ENCODE assay signal across 16 cellular contexts in the genomic region with DNA sequence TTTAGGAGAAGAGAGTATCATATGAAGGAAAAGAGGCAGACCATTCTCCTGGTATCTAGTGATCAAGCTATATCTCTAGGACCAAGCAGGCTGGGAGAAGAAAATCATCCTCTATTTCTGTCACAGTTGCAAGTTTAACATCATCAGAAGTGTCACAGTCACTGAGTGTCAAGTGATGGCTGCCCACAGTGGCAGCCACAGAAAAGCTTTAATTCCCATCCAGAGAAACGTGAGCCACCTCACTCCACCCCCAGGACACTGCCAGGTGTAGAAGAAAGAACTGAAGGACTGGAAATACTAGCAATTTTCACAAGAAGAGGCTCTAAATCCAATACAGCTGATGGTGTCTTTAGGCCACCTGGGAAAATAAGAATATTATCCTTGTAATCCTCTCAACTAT.
DNase-seq lines count a peak whose midpoint lies in the region; ATAC-seq and TF ChIP-seq lines count a peak whose summit lies in the region.
"Had no signal": no experiment of that assay in that cellular context is flagged by ENCODE, and none has a peak within 500 bp of the region (broad histone marks: within the 10 kb centered on the region; RNA-seq: fewer than 3 reads in every experiment).

No MANE protein-coding gene starts in this region.

- TF ChIP-seq POLR2A in GM18505 (IDR thresholded peaks at IDR 0.05; ENCODE audit: borderline replicate concordance, extremely low read depth, insufficient read depth, insufficient read length) = no peak

- intact Hi-C loops in psoas muscle (cut with DNase I) = no loop called here

- WGBS in psoas muscle, 3 donors = 29 to 45% (median 35%) methylated on average over 1 of the region's 1 CpG

- H3K27me3 ChIP-seq in WERI-Rb-1 (ENCODE audit: insufficient read depth, low read depth, severe bottlenecking) (no peaks in the 10 kb centered on the region), psoas muscle (ENCODE audit: insufficient read depth in 3 of 3, low read length in 2 of 3) (no peaks in the 10 kb centered on the region)
- H3K27me3 ChIP-seq: Peyer's patch had no signal

- ATAC-seq in psoas muscle = peak in 3 of 4 donors; percentile 44 to 74 (median 47)
- ATAC-seq in GM18505 (IDR thresholded peaks at IDR 0.05; ENCODE audit: unreplicated experiment) = no peak
- ATAC-seq: A549 had no signal

- H3K27ac ChIP-seq in WERI-Rb-1 = no peak overlapping the region
- no peak overlapping the region for H3K27ac ChIP-seq in psoas muscle
- H3K27ac ChIP-seq: KMS-11, Peyer's patch had no signal

- H3K9me3 ChIP-seq in WERI-Rb-1 (ENCODE audit: severe bottlenecking) (no peaks in the 10 kb centered on the region), psoas muscle (no peaks in the 10 kb centered on the region)
- H3K9me3 ChIP-seq: A549, Peyer's patch had no signal

- TF ChIP-seq CTCF in WERI-Rb-1 (IDR thresholded peaks at IDR 0.05; ENCODE audit: low read depth, low read length) (no peak), psoas muscle (IDR thresholded peaks at IDR 0.05) (no peak)

- H3K4me3 ChIP-seq in WERI-Rb-1 (ENCODE audit: low read depth, low read length) (no peak overlapping the region), psoas muscle (no peak overlapping the region)
- H3K4me3 ChIP-seq: A549, Peyer's patch had no signal

- H3K36me3 ChIP-seq in WERI-Rb-1 (no peaks in the 10 kb centered on the region), psoas muscle (ENCODE audit: insufficient read depth in 1 of 2, low read depth in 1 of 2) (no peaks in the 10 kb centered on the region)
- H3K36me3 ChIP-seq: Peyer's patch had no signal

- DNase-seq in DMS79 (lab: John Stamatoyannopoulos, UW) (peak; percentile 54), NCI-H187 treated with DMSO at 0.1 percent for 48 hours (lab: John Stamatoyannopoulos, UW) (peak; percentile 62), WERI-Rb-1 (peak; percentile 53), psoas muscle (no peak), medulla oblongata (ENCODE audit: extremely low spot score) (no peak), DMS153 (lab: John Stamatoyannopoulos, UW) (no peak)
- DNase-seq: GOT3, HCEC 1CT, NCI-H1092 treated with DMSO at 0.1 percent for 48 hours, NCI-H1436 treated with DMSO at 0.1 percent for 48 hours, NCI-H2029 treated with DMSO at 0.1 percent for 48 hours, NCI-H510A, Peyer's patch had no signal

- no peaks in the 10 kb centered on the region for H3K4me1 ChIP-seq in psoas muscle
- H3K4me1 ChIP-seq: Peyer's patch had no signal

Comparison
In these comparisons a context has a peak if more than half of its experiments do, and no peak if none do; other contexts are left out.
1. DNase-seq: peak in DMS79 (single experiment), NCI-H187 treated with DMSO at 0.1 percent for 48 hours (single experiment) and WERI-Rb-1 (single experiment); none in psoas muscle (0 of 2), medulla oblongata (single experiment) and DMS153 (single experiment).